Comparison of ENCODE assay signal across 11 cellular contexts in the genomic region with DNA sequence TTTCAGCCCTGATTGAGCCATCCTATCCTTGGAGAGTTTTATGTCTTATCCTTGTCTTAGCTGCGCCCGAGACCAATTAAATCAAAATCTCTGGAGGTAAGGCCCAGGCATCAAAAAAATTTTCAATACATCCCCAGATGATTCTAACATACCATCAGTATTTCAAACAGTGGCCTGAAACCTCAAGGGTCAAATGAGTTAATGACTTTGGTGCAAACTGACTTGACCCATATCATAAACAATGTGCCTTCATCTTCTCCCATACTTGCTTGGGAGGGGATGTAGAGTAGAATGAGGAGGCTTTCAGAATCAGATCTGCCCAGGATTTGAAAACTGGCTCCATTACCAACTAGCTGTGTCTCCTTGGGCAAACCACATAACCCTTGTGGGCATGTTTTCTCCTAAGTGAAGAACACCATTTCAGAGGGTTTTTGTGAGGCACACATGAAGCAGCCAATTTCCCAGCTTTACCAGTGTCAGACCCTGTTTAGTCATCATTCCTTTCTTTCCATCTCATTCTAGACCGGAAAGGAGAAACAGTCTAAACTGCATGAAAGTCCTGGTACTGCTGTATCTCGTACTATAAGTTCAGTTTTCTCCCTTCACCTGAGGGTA. TPM values are rescaled to one million over a fixed set of nuclear protein-coding genes. Genes with fewer than 3 reads are reported as not detected.
DNase-seq lines count a peak whose midpoint lies in the region; ATAC-seq and TF ChIP-seq lines count a peak whose summit lies in the region.
"Had no signal": no experiment of that assay in that cellular context is flagged by ENCODE, and none has a peak within 500 bp of the region (broad histone marks: within the 10 kb centered on the region; RNA-seq: fewer than 3 reads in every experiment).

No MANE protein-coding gene starts in this region.

- ATAC-seq in GM18502 (IDR thresholded peaks at IDR 0.05; ENCODE audit: poor library complexity, unreplicated experiment) (no peak), GM18517 (IDR thresholded peaks at IDR 0.05; ENCODE audit: unreplicated experiment) (no peak)
- ATAC-seq: Right ventricle myocardium inferior had no signal

- no peak for TF ChIP-seq CTCF in foreskin fibroblast (IDR thresholded peaks at IDR 0.05; ENCODE audit: low read depth, low read length)

- DNase-seq in GM03348 (ENCODE audit: low spot score) = peak; percentile 11
- DNase-seq in RPMI7951 (ENCODE audit: low read depth) = peak; percentile 14
- DNase-seq in foreskin fibroblast = peak; percentile 42 to 54
- DNase-seq in H7 = no peak
- DNase-seq in D341Med (ENCODE audit: low spot score) = no peak
- DNase-seq: NCI-H1105, NCI-H1694 treated with DMSO at 0.1 percent for 48 hours, Peyer's patch had no signal

- peaks cover 7% of the 10 kb centered on the region for H3K36me3 ChIP-seq in H7 (replicated peaks; ENCODE audit: control insufficient read depth, insufficient read depth, low read length)

- H3K27me3 ChIP-seq in H7 (ENCODE audit: control insufficient read depth, insufficient read depth, low read length) = no peaks in the 10 kb centered on the region
- H3K27me3 ChIP-seq: Peyer's patch had no signal

- no peak overlapping the region for H3K4me3 ChIP-seq in foreskin fibroblast (ENCODE audit: low read depth in 1 of 2, low read length in 2 of 2)
- H3K4me3 ChIP-seq in H7 (ENCODE audit: insufficient read depth, low read depth, low read length) = no peak overlapping the region
- H3K4me3 ChIP-seq: Peyer's patch had no signal

RNA-seq across cellular contexts. Expression of a gene that starts 35.7 kb away (rescaled TPM):
- total RNA-seq in RPMI7951 (2014; rRNA removed; shearing (Covaris generic)) = 4.0 and 5.2 TPM in 2 replicates
- total RNA-seq in H7 (2014; rRNA removed; shearing (Covaris generic)) = 10.8 and 12.7 TPM in 2 replicates

RNA-seq across cellular contexts. Expression of a gene that starts 51.0 kb away (rescaled TPM):
- 1.3 and 1.4 TPM in 2 replicates for total RNA-seq in RPMI7951 (2014; rRNA removed; shearing (Covaris generic))
- total RNA-seq in H7 (2014; rRNA removed; shearing (Covaris generic)) = 5.7 and 9.5 TPM in 2 replicates

Comparison
In these comparisons a context has a peak if more than half of its experiments do, and no peak if none do; other contexts are left out.
1. DNase-seq: peak in GM03348 (single experiment), RPMI7951 (single experiment) and foreskin fibroblast (2 of 2); none in H7 (single experiment) and D341Med (single experiment).